In the genomic region with DNA sequence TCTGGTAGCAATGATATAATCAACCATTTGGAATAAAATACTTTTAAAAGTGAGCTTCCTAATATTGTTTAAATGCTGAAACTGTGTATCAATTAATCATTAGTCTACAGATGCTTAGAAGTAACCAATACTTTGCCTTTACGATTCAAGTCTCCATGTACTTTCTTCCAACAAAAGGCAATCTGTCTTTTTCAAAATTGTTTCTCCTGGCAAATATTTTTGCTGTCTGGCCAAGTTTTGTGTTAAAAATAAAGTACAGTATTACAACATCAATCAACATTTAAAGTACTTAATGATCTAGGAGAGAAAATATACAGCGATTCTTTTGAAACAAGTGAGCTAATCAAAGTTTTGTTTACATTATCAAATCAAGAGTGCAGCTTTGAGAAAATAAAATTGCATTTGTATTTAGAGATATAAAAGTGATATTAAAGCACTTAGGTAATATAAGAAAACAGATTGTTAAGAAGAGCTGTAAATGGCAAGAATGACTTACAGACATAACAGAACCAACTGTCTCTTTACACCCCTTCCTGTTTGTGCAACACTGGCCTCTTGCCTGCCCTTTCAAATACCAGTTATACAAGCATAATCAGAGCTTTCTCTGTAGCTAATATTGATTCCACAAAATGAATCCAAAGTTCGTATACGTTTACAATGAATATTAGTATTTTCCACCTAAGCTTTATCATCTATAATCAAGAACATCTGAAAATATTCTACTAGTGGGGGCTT, we compare ENCODE assay signal across 17 cellular contexts. TPM values are rescaled to one million over a fixed set of nuclear protein-coding genes. Genes with fewer than 3 reads are reported as not detected.
DNase-seq lines count a peak whose midpoint lies in the region; ATAC-seq and TF ChIP-seq lines count a peak whose summit lies in the region.
"Had no signal": no experiment of that assay in that cellular context is flagged by ENCODE, and none has a peak within 500 bp of the region (broad histone marks: within the 10 kb centered on the region; RNA-seq: fewer than 3 reads in every experiment).

No MANE protein-coding gene starts in this region.

- peaks cover 24 to 40% of the 10 kb centered on the region in 2 donors for H3K36me3 ChIP-seq in muscle layer of duodenum (ENCODE audit: control insufficient read depth in 1 of 2, insufficient read depth in 2 of 2, low read length in 2 of 2)

- H3K4me1 Mint-ChIP-seq in nephron progenitor cell (no peaks in the 10 kb centered on the region), natural killer cell (peaks cover 4 to 6% of the 10 kb centered on the region in 2 donors)
- H3K4me1 Mint-ChIP-seq: IgD-negative memory B cell had no signal

- no peaks in the 10 kb centered on the region for H3K9me3 Mint-ChIP-seq in nephron progenitor cell
- no peaks in the 10 kb centered on the region for H3K9me3 Mint-ChIP-seq in natural killer cell
- H3K9me3 Mint-ChIP-seq: effector memory CD8-positive, alpha-beta T cell; IgD-negative memory B cell; naive thymus-derived CD8-positive, alpha-beta T cell; stimulated activated effector memory CD8-positive, alpha-beta T cell treated with anti-CD3 and anti-CD28 coated beads, Interleukin-12 subunit alpha, Interleukin-12 subunit beta, amount 100 ng/mL, for 72 hours had no signal

- H3K36me3 Mint-ChIP-seq in nephron progenitor cell (ENCODE audit: low read depth): peaks cover 84% of the 10 kb centered on the region
- H3K36me3 Mint-ChIP-seq in natural killer cell: peaks cover 14% of the 10 kb centered on the region

- no peak for TF ChIP-seq CTCF in epithelial cell of esophagus (IDR thresholded peaks at IDR 0.05; ENCODE audit: insufficient read depth, low read depth, low read length, missing control alignments)
- TF ChIP-seq CTCF in nephron progenitor cell (IDR thresholded peaks at IDR 0.05): no peak
- no peak for TF ChIP-seq CTCF in natural killer cell (IDR thresholded peaks at IDR 0.05)

- H3K4me3 Mint-ChIP-seq in nephron progenitor cell (no peak overlapping the region), natural killer cell (no peak overlapping the region)
- H3K4me3 Mint-ChIP-seq: effector memory CD8-positive, alpha-beta T cell; IgD-negative memory B cell; naive thymus-derived CD8-positive, alpha-beta T cell; stimulated activated effector memory CD8-positive, alpha-beta T cell treated with anti-CD3 and anti-CD28 coated beads, Interleukin-12 subunit alpha, Interleukin-12 subunit beta, amount 100 ng/mL, for 72 hours had no signal

- no peak overlapping the region for H3K4me3 ChIP-seq in epithelial cell of esophagus (ENCODE audit: low read length)
- no peak overlapping the region for H3K4me3 ChIP-seq in muscle layer of duodenum (ENCODE audit: low read depth in 1 of 2, low read length in 2 of 2)
- H3K4me3 ChIP-seq: sigmoid colon had no signal

- intact Hi-C loops in natural killer cell (cut with micrococcal nuclease): no loop called here

- H3K27me3 Mint-ChIP-seq in nephron progenitor cell (ENCODE audit: low read depth, poor library complexity) (no peaks in the 10 kb centered on the region), natural killer cell (ENCODE audit: low read depth in 2 of 2) (no peaks in the 10 kb centered on the region)
- H3K27me3 Mint-ChIP-seq: effector memory CD8-positive, alpha-beta T cell; IgD-negative memory B cell; naive thymus-derived CD8-positive, alpha-beta T cell had no signal

- no peaks in the 10 kb centered on the region for H3K27me3 ChIP-seq in muscle layer of duodenum (ENCODE audit: low read depth, low read length)
- H3K27me3 ChIP-seq: sigmoid colon had no signal

- H3K9me3 ChIP-seq in muscle layer of duodenum (ENCODE audit: control insufficient read depth in 1 of 2, low read length in 2 of 2): no peaks in the 10 kb centered on the region
- H3K9me3 ChIP-seq: sigmoid colon had no signal

- H3K27ac ChIP-seq in muscle layer of duodenum (ENCODE audit: low read length): peak overlapping the region; percentile 30

- no peak overlapping the region for H3K27ac Mint-ChIP-seq in nephron progenitor cell
- H3K27ac Mint-ChIP-seq in natural killer cell: no peak overlapping the region
- H3K27ac Mint-ChIP-seq: effector memory CD8-positive, alpha-beta T cell; IgD-negative memory B cell; stimulated activated effector memory CD8-positive, alpha-beta T cell treated with anti-CD3 and anti-CD28 coated beads, Interleukin-12 subunit alpha, Interleukin-12 subunit beta, amount 100 ng/mL, for 72 hours had no signal

- ATAC-seq in natural killer cell: no peak
- ATAC-seq: effector memory CD8-positive, alpha-beta T cell; naive thymus-derived CD8-positive, alpha-beta T cell; stimulated activated effector memory CD8-positive, alpha-beta T cell treated with anti-CD3 and anti-CD28 coated beads, Interleukin-12 subunit alpha, Interleukin-12 subunit beta, amount 100 ng/mL, for 72 hours had no signal

- DNase-seq in EL (peak; percentile 11), NOMO-1 treated with DMSO at 0.1 percent for 48 hours (lab: John Stamatoyannopoulos, UW; ENCODE audit: unreplicated experiment) (peak; percentile 78), epithelial cell of esophagus (ENCODE audit: low read depth) (peak; percentile 28), nephron progenitor cell (no peak), CD1c-positive myeloid dendritic cell (ENCODE audit: extremely low spot score) (no peak), natural killer cell (no peak), H4 (ENCODE audit: low spot score) (no peak)
- DNase-seq: activated CD8-positive, alpha-beta memory T cell treated with anti-CD3 and anti-CD28 coated beads for 24 hours; activated gamma-delta T cell treated with Interleukin-2 at 50 U/mL for 16 hours; effector memory CD8-positive, alpha-beta T cell; head of caudate nucleus; naive thymus-derived CD8-positive, alpha-beta T cell; NCI-H1417 treated with DMSO at 0.1 percent for 48 hours; sigmoid colon had no signal

- peaks cover 9 to 19% of the 10 kb centered on the region in 2 donors for H3K4me1 ChIP-seq in muscle layer of duodenum (ENCODE audit: control insufficient read depth in 1 of 2, insufficient read depth in 2 of 2, low read length in 2 of 2)

RNA-seq across cellular contexts. Expression of a gene that starts 38.2 kb away (rescaled TPM):
- 1 to 10 TPM in 2 of 3 donors, under 1 TPM in 1; 0.56 to 1.3 (median 1.1) TPM for total RNA-seq in natural killer cell
- 10.1 and 14.2 TPM in 2 replicates for total RNA-seq in H4 (2014; rRNA removed; shearing (Covaris generic))

RNA-seq across cellular contexts. Expression of a gene that starts 54.2 kb away (rescaled TPM):
- 10 to 100 TPM; 42.9 to 63.6 (median 49.8) TPM for total RNA-seq in natural killer cell
- total RNA-seq in H4 (2014; rRNA removed; shearing (Covaris generic)): 18.1 and 21.3 TPM in 2 replicates

Comparison
In these comparisons a context has a peak if more than half of its experiments do, and no peak if none do; other contexts are left out.
1. DNase-seq: peak in EL (single experiment), NOMO-1 treated with DMSO at 0.1 percent for 48 hours (single experiment) and epithelial cell of esophagus (single experiment); none in nephron progenitor cell (single experiment), CD1c-positive myeloid dendritic cell (single experiment), natural killer cell (single experiment) and H4 (single experiment).